ENCODE assay signal across 19 cellular contexts in genomic region chr2:70828914-70829824, GRCh38. TPM values are rescaled to one million over a fixed set of nuclear protein-coding genes. Genes with fewer than 3 reads are reported as not detected.
DNase-seq lines count a peak whose midpoint lies in the region; ATAC-seq and TF ChIP-seq lines count a peak whose summit lies in the region.
"Had no signal": no experiment of that assay in that cellular context is flagged by ENCODE, and none has a peak within 500 bp of the region (broad histone marks: within the 10 kb centered on the region; RNA-seq: fewer than 3 reads in every experiment).

No MANE protein-coding gene starts in this region.

- H2AFZ ChIP-seq in OCI-LY3 (ENCODE audit: low read depth, low read length): 0 out of 2 replicates have a peak overlapping the region, but pooled peaks have one; percentile 11

- H3K36me3 ChIP-seq in heart left ventricle (no peaks in the 10 kb centered on the region), OCI-LY3 (replicated peaks; ENCODE audit: low read depth, low read length) (no peaks in the 10 kb centered on the region)
- H3K36me3 ChIP-seq: gastrocnemius medialis, transverse colon had no signal

- intact Hi-C loops in heart left ventricle (cut with DNase I): no loop called here
- intact Hi-C loops in cardiac septum (cut with DNase I): no loop called here

- TF ChIP-seq POLR2A in heart left ventricle (IDR thresholded peaks at IDR 0.05): no peak

- no peaks in the 10 kb centered on the region for H3K79me2 ChIP-seq in OCI-LY3 (ENCODE audit: low read length)

- 50 to 67% (median 53%) methylated on average over 6 of the region's 6 CpGs for WGBS in heart left ventricle, 4 donors

- H3K27ac ChIP-seq in heart left ventricle (peak overlapping the region in 2 of 12 donors; percentile 13 to 37), OCI-LY3 (ENCODE audit: low read length) (no peak overlapping the region)
- H3K27ac ChIP-seq: gastrocnemius medialis, transverse colon had no signal

- no peak overlapping the region for H3K9ac ChIP-seq in OCI-LY3 (ENCODE audit: low read length)

- H3K4me2 ChIP-seq in OCI-LY3 (ENCODE audit: low read length): no peak overlapping the region

- ATAC-seq in heart left ventricle (peak in 3 of 4 donors; percentile 56 to 62 (median 61)), HG03139 (IDR thresholded peaks at IDR 0.05; ENCODE audit: unreplicated experiment) (no peak)
- ATAC-seq: gastrocnemius medialis had no signal

- no peak overlapping the region for H3K4me3 ChIP-seq in heart left ventricle
- H3K4me3 ChIP-seq in OCI-LY3 (ENCODE audit: low read length): no peak overlapping the region
- H3K4me3 ChIP-seq in foreskin fibroblast (ENCODE audit: low read depth in 1 of 2, low read length in 2 of 2): no peak overlapping the region
- H3K4me3 ChIP-seq: gastrocnemius medialis, transverse colon had no signal

- TF ChIP-seq CTCF in heart left ventricle (IDR thresholded peaks at IDR 0.05) (no peak), OCI-LY3 (IDR thresholded peaks at IDR 0.05; ENCODE audit: low read depth, low read length) (no peak), foreskin fibroblast (IDR thresholded peaks at IDR 0.05; ENCODE audit: low read depth, low read length) (no peak)

- H3K27me3 ChIP-seq in heart left ventricle: peaks cover 0 to 6% (median 0%) of the 10 kb centered on the region in 9 donors
- H3K27me3 ChIP-seq in OCI-LY3 (ENCODE audit: low read depth, low read length): peaks cover 6% of the 10 kb centered on the region; the same call in 1 of the 2 replicates
- H3K27me3 ChIP-seq: gastrocnemius medialis, transverse colon had no signal

- H3K4me1 ChIP-seq in heart left ventricle (peaks cover 0 to 48% (median 11%) of the 10 kb centered on the region in 12 donors), OCI-LY3 (ENCODE audit: low read length) (peaks cover 7% of the 10 kb centered on the region)
- H3K4me1 ChIP-seq: gastrocnemius medialis, transverse colon had no signal

- DNase-seq in heart left ventricle: peak in 1 of 5 donors; percentile 20
- DNase-seq in cardiac septum (ENCODE audit: low spot score): no peak
- peak; percentile 6 to 20 for DNase-seq in foreskin fibroblast
- DNase-seq in stromal cell of bone marrow (ENCODE audit: low read depth): peak; percentile 14
- DNase-seq in UCSD-AML1 (lab: John Stamatoyannopoulos, UW; ENCODE audit: unreplicated experiment): no peak
- no peak for DNase-seq in activated gamma-delta T cell treated with Interleukin-2 at 50 U/mL for 16 hours
- DNase-seq: activated CD4-positive, CD25-positive, alpha-beta regulatory T cell; activated T-cell treated with anti-CD3 and anti-CD28 coated beads, Interleukin-2, amount 50 U/mL, for 1 hour; C1 segment of cervical spinal cord; effector CD8-positive, alpha-beta T cell; gastrocnemius medialis; islet precursor cell; NCI-H446 treated with DMSO at 0.1 percent for 48 hours; OCI-M1; stimulated activated CD8-positive, alpha-beta memory T cell treated with anti-CD3 and anti-CD28 coated beads, Interleukin-4, amount 100 ng/mL, for 48 hours; transverse colon had no signal

- no peaks in the 10 kb centered on the region for H4K20me1 ChIP-seq in OCI-LY3 (ENCODE audit: insufficient read depth, low read length)

- H3K9me3 ChIP-seq in heart left ventricle (no peaks in the 10 kb centered on the region), OCI-LY3 (ENCODE audit: insufficient read depth, low read length) (no peaks in the 10 kb centered on the region)
- H3K9me3 ChIP-seq: gastrocnemius medialis, transverse colon had no signal

RNA-seq across cellular contexts. Expression of gene CD207, which starts 6.4 kb away (rescaled TPM):
- total RNA-seq in heart left ventricle: under 1 TPM in 5 of 9 donors, not detected in 4; 0.16 to 0.48 (median 0.20) TPM
- under 1 TPM; 0.04 to 0.19 TPM for polyA plus RNA-seq in heart left ventricle
- 0.16 TPM for total RNA-seq in cardiac septum
- total RNA-seq: gastrocnemius medialis, progenitor cell of endocrine pancreas had no signal

RNA-seq across cellular contexts. Expression of gene CLEC4F, which starts 8.8 kb away (rescaled TPM):
- total RNA-seq in heart left ventricle: under 1 TPM in 6 of 9 donors, not detected in 3; 0.09 to 0.38 (median 0.19) TPM
- under 1 TPM; 0.04 to 0.46 TPM for polyA plus RNA-seq in heart left ventricle
- 0.13 TPM for total RNA-seq in cardiac septum
- total RNA-seq: progenitor cell of endocrine pancreas had no signal

RNA-seq across cellular contexts. Expression of gene FIGLA, which starts 38.7 kb away (rescaled TPM):
- total RNA-seq in heart left ventricle: not detected
- polyA plus RNA-seq in heart left ventricle: not detected
- not detected for total RNA-seq in cardiac septum
- total RNA-seq: gastrocnemius medialis, progenitor cell of endocrine pancreas, transverse colon had no signal

Comparison
In these comparisons a context has a peak if more than half of its experiments do, and no peak if none do; other contexts are left out.
1. DNase-seq: peak in foreskin fibroblast (2 of 2) and stromal cell of bone marrow (single experiment); none in cardiac septum (single experiment), UCSD-AML1 (single experiment) and activated gamma-delta T cell treated with Interleukin-2 at 50 U/mL for 16 hours (single experiment).